ENCODE assay signal across 22 cellular contexts in genomic region chr15:97963779-97964178, GRCh38. TPM values are rescaled to one million over a fixed set of nuclear protein-coding genes. Genes with fewer than 3 reads are reported as not detected.
DNase-seq lines count a peak whose midpoint lies in the region; ATAC-seq and TF ChIP-seq lines count a peak whose summit lies in the region.
"Had no signal": no experiment of that assay in that cellular context is flagged by ENCODE, and none has a peak within 500 bp of the region (broad histone marks: within the 10 kb centered on the region; RNA-seq: fewer than 3 reads in every experiment).

No MANE protein-coding gene starts in this region.

- TF ChIP-seq POLR2A in stomach (IDR thresholded peaks at IDR 0.05): no peak
- TF ChIP-seq POLR2A in body of pancreas (IDR thresholded peaks at IDR 0.05): no peak

- H3K79me2 ChIP-seq in DND-41 (ENCODE audit: insufficient read depth, low read length): peaks cover 69% of the 10 kb centered on the region

- peak overlapping the region in 1 of 2 experiments; percentile 80; a peak in 2 of 4 replicates for H3K4me3 ChIP-seq in DND-41 (ENCODE audit: low read depth in 1 of 2, low read length in 2 of 2)
- peak overlapping the region; percentile 7 for H3K4me3 ChIP-seq in lower lobe of right lung
- H3K4me3 ChIP-seq in stomach: peak overlapping the region in 1 of 4 donors; percentile 22
- H3K4me3 ChIP-seq in body of pancreas: no peak overlapping the region
- H3K4me3 ChIP-seq: lung, MG63, skin epidermis, thoracic aorta had no signal

- H3K9ac ChIP-seq in DND-41 (ENCODE audit: low read depth, low read length): peak overlapping the region; percentile 79

- peak overlapping the region; percentile 69 for H3K4me2 ChIP-seq in DND-41 (ENCODE audit: insufficient read depth, low read length)

- no peak overlapping the region for H2AFZ ChIP-seq in DND-41 (ENCODE audit: low read depth, low read length)

- WGBS in stomach, 5 donors: 34 to 65% (median 49%) methylated on average over 4 of the region's 4 CpGs
- 58 to 71% methylated on average over 4 of the region's 4 CpGs for WGBS in body of pancreas, 2 donors

- H3K9me3 ChIP-seq in DND-41 (ENCODE audit: insufficient read depth, low read length, severe bottlenecking) (no peaks in the 10 kb centered on the region), T-helper 17 cell (ENCODE audit: control insufficient read depth, low read length, poor library complexity, severe bottlenecking) (no peaks in the 10 kb centered on the region), lower lobe of right lung (no peaks in the 10 kb centered on the region), stomach (no peaks in the 10 kb centered on the region), body of pancreas (no peaks in the 10 kb centered on the region)
- H3K9me3 ChIP-seq: MG63, thoracic aorta had no signal

- peaks cover 14% of the 10 kb centered on the region for H3K4me1 Mint-ChIP-seq in T-helper 17 cell

- no peaks in the 10 kb centered on the region for H3K27me3 Mint-ChIP-seq in T-helper 17 cell
- H3K27me3 Mint-ChIP-seq: activated CD4-positive, alpha-beta T cell treated with anti-CD3 and anti-CD28 coated beads for 36 hours had no signal

- no peak for DNase-seq in DND-41
- no peak for DNase-seq in T-helper 17 cell
- no peak for DNase-seq in lower lobe of right lung
- no peak for DNase-seq in stomach
- no peak for DNase-seq in stimulated activated CD4-positive, alpha-beta T cell treated with anti-CD3 and anti-CD28 coated beads, Interleukin-4, amount 100 ng/mL, for 24 hours
- DNase-seq in body of pancreas: no peak
- DNase-seq: activated CD4-positive, alpha-beta T cell treated with anti-CD3 and anti-CD28 coated beads for 36 hours; activated naive CD4-positive, alpha-beta T cell; activated T-cell treated with anti-CD3 and anti-CD28 coated beads, Interleukin-2, amount 50 U/mL, for 24 hours; effector CD8-positive, alpha-beta T cell; hippocampal formation; immature natural killer cell; MG63; nucleus accumbens; stimulated activated CD4-positive, alpha-beta T cell treated with anti-CD3 and anti-CD28 coated beads, Interleukin-2, amount 100 ng/mL, for 24 hours had no signal

- H4K20me1 ChIP-seq in DND-41 (ENCODE audit: insufficient read depth, low read length): no peaks in the 10 kb centered on the region

- H3K27ac ChIP-seq in DND-41 (ENCODE audit: low read length) (peak overlapping the region; percentile 86), lower lobe of right lung (no peak overlapping the region), stomach (peak overlapping the region in 3 of 5 donors; percentile 17 to 96 (median 32)), body of pancreas (no peak overlapping the region)
- H3K27ac ChIP-seq: thoracic aorta had no signal

- no peak for TF ChIP-seq EP300 in stomach (IDR thresholded peaks at IDR 0.05)

- peak overlapping the region; percentile 9 for H3K27ac Mint-ChIP-seq in T-helper 17 cell
- H3K27ac Mint-ChIP-seq: activated CD4-positive, alpha-beta T cell treated with anti-CD3 and anti-CD28 coated beads for 36 hours; activated T-cell treated with anti-CD3 and anti-CD28 coated beads, Interleukin-2, amount 50 U/mL, for 24 hours; stimulated activated effector memory CD8-positive, alpha-beta T cell treated with anti-CD3 and anti-CD28 coated beads, Interleukin-12 subunit alpha, Interleukin-12 subunit beta, amount 100 ng/mL, for 72 hours; T-helper 1 cell treated with Interleukin-12 subunit alpha and Interleukin-12 subunit beta and Interleukin-4 antibody, amounts not matched to agents 30 μg/mL and 1 μg/mL, for 36 hours had no signal

- H3K4me3 Mint-ChIP-seq in T-helper 17 cell: no peak overlapping the region
- H3K4me3 Mint-ChIP-seq: activated CD4-positive, alpha-beta T cell treated with anti-CD3 and anti-CD28 coated beads for 36 hours; activated T-cell treated with anti-CD3 and anti-CD28 coated beads, Interleukin-2, amount 50 U/mL, for 24 hours; stimulated activated effector memory CD8-positive, alpha-beta T cell treated with anti-CD3 and anti-CD28 coated beads, Interleukin-12 subunit alpha, Interleukin-12 subunit beta, amount 100 ng/mL, for 72 hours; T-helper 1 cell treated with Interleukin-12 subunit alpha and Interleukin-12 subunit beta and Interleukin-4 antibody, amounts not matched to agents 30 μg/mL and 1 μg/mL, for 36 hours had no signal

- no peaks in the 10 kb centered on the region for H3K36me3 Mint-ChIP-seq in T-helper 17 cell (ENCODE audit: low read depth)
- H3K36me3 Mint-ChIP-seq: stimulated activated effector memory CD8-positive, alpha-beta T cell treated with anti-CD3 and anti-CD28 coated beads, Interleukin-12 subunit alpha, Interleukin-12 subunit beta, amount 100 ng/mL, for 72 hours had no signal

- intact Hi-C loops in lower lobe of right lung (cut with DNase I) (no loop called here), stomach (cut with DNase I; ENCODE audit: low total_unique reads) (no loop called here), body of pancreas (cut with DNase I) (no loop called here)

- H3K27me3 ChIP-seq in DND-41 (ENCODE audit: insufficient read depth, low read length, poor library complexity): no peaks in the 10 kb centered on the region
- H3K27me3 ChIP-seq in lower lobe of right lung (ENCODE audit: low read depth): no peaks in the 10 kb centered on the region
- H3K27me3 ChIP-seq in stomach: no peaks in the 10 kb centered on the region
- no peaks in the 10 kb centered on the region for H3K27me3 ChIP-seq in body of pancreas
- H3K27me3 ChIP-seq: MG63 had no signal

- H3K36me3 ChIP-seq in DND-41 (ENCODE audit: insufficient read depth, low read length): peaks cover 44% of the 10 kb centered on the region
- peaks cover 33% of the 10 kb centered on the region for H3K36me3 ChIP-seq in lower lobe of right lung
- peaks cover under 1 to 30% (median 17%) of the 10 kb centered on the region in 4 donors for H3K36me3 ChIP-seq in stomach
- no peaks in the 10 kb centered on the region for H3K36me3 ChIP-seq in body of pancreas (replicated peaks in 1 of 2; ENCODE audit: insufficient read depth in 1 of 2, low read depth in 2 of 2)
- H3K36me3 ChIP-seq: thoracic aorta had no signal

- H3K4me1 ChIP-seq in DND-41 (ENCODE audit: insufficient read depth, low read length) (peaks cover 83% of the 10 kb centered on the region), lower lobe of right lung (peaks cover 41% of the 10 kb centered on the region), stomach (peaks cover 18 to 80% (median 53%) of the 10 kb centered on the region in 4 donors), body of pancreas (peaks cover 43% of the 10 kb centered on the region)

- no peak for ATAC-seq in DND-41 (ENCODE audit: insufficient read depth, low read depth)
- no peak for ATAC-seq in T-helper 17 cell
- no peak for ATAC-seq in lower lobe of right lung
- no peak for ATAC-seq in HG03039 (IDR thresholded peaks at IDR 0.05; ENCODE audit: unreplicated experiment)
- no peak for ATAC-seq in body of pancreas
- ATAC-seq: activated CD4-positive, alpha-beta T cell treated with anti-CD3 and anti-CD28 coated beads for 36 hours; esophagus mucosa; stimulated activated effector memory CD8-positive, alpha-beta T cell treated with anti-CD3 and anti-CD28 coated beads, Interleukin-12 subunit alpha, Interleukin-12 subunit beta, amount 100 ng/mL, for 72 hours had no signal

- no peak for TF ChIP-seq CTCF in DND-41 (IDR thresholded peaks at IDR 0.05; ENCODE audit: borderline replicate concordance, extremely low read depth, low read length, poor library complexity, severe bottlenecking)
- no peak for TF ChIP-seq CTCF in lower lobe of right lung (IDR thresholded peaks at IDR 0.05)
- TF ChIP-seq CTCF in stomach (IDR thresholded peaks at IDR 0.05): no peak
- no peak for TF ChIP-seq CTCF in body of pancreas (IDR thresholded peaks at IDR 0.05)

RNA-seq across cellular contexts. Expression of gene ARRDC4, which starts 3.3 kb away (rescaled TPM):
- total RNA-seq in T-helper 17 cell (1 to 10 TPM; 1.4 to 2.0 TPM), lower lobe of right lung (52.8 TPM), stomach (100 to 1,000 TPM in 1 of 5 donors, 10 to 100 TPM in 4; 36.5 to 110 (median 67.0) TPM), body of pancreas (10 to 100 TPM; 29.6 to 31.0 TPM)
- 10 to 100 TPM; 13.2 to 47.4 (median 33.2) TPM for polyA plus RNA-seq in stomach

Comparison
In these comparisons a context has a peak if more than half of its experiments do, and no peak if none do; other contexts are left out.
1. H3K27ac ChIP-seq: peak in DND-41 (single experiment) and stomach (3 of 5); none in lower lobe of right lung (single experiment) and body of pancreas (0 of 4).
2. RNA of gene ARRDC4, which starts 3.3 kb away (total RNA-seq): 36.5 to 110 TPM in stomach, 52.8 TPM in lower lobe of right lung (single experiment) and 29.6 to 31.0 TPM in body of pancreas; 1.4 to 2.0 TPM in T-helper 17 cell; every median in the first group is over 10 times any median in the second.